In the genomic region with DNA sequence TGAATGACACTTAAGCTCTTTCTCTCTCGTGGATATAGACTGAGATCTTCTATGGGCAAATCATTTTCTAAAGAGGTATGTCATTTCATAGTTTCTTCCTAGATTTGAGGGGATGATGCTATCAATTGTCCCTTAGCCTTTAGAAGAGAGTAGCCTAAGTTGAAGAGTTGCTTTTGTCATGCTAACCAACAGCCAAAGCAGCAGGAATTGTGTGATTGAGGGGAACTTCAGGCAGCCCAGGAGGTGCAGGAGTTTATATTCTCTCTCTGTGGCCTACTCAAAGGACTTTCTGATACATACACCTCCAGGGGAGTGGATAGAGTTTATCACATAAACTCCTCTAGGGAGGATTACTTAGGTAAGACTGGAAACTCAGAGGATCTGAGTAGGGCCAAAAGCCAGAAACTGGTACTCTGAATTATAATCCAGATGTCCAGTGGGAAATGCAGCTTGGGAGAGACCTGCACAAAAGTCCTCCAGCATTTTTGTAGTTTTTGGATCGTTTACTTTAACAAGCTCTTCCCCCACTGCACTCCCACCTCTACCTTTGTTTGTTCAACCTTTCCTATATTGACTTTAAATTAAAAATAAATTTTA, we compare ENCODE assay signal across 15 cellular contexts.
"Had no signal": no experiment of that assay in that cellular context is flagged by ENCODE, and none has a peak within 500 bp of the region (broad histone marks: within the 10 kb centered on the region; RNA-seq: fewer than 3 reads in every experiment).

No MANE protein-coding gene starts in this region.

- H3K4me1 Mint-ChIP-seq: central memory CD8-positive, alpha-beta T cell; neural crest cell had no signal

- H3K4me3 ChIP-seq: body of pancreas, ovary, skin epidermis, tibial nerve had no signal

- H3K36me3 ChIP-seq: ovary, tibial nerve had no signal

- H3K9me3 Mint-ChIP-seq: activated T-cell treated with anti-CD3 and anti-CD28 coated beads, Interleukin-2, amount 50 U/mL, for 24 hours; central memory CD8-positive, alpha-beta T cell; dendritic cell treated with granulocyte-macrophage colony-stimulating factor and Interleukin-4, amounts not matched to agents 40 ng/mL and 50 ng/mL, for 4 days had no signal

- H3K4me3 Mint-ChIP-seq: activated T-cell treated with anti-CD3 and anti-CD28 coated beads, Interleukin-2, amount 50 U/mL, for 24 hours; central memory CD8-positive, alpha-beta T cell; dendritic cell treated with granulocyte-macrophage colony-stimulating factor and Interleukin-4, amounts not matched to agents 40 ng/mL and 50 ng/mL, for 4 days; neural crest cell had no signal

- H3K27ac ChIP-seq: body of pancreas, ovary, tibial nerve had no signal

- H3K4me1 ChIP-seq: body of pancreas, tibial nerve had no signal

- DNase-seq: activated CD4-positive, alpha-beta T cell treated with anti-CD3 and anti-CD28 coated beads, Interleukin-2, amount 50 U/mL, for 4 hours; activated effector memory CD4-positive, alpha-beta T cell treated with anti-CD3 and anti-CD28 coated beads, Interleukin-2, amount 50 U/mL, for 16 hours; activated T-cell treated with anti-CD3 and anti-CD28 coated beads, Interleukin-2, amount 50 U/mL, for 24 hours; amniotic stem cell; body of pancreas; erythroblast; islet precursor cell; ovary had no signal

- H3K27me3 Mint-ChIP-seq: activated T-cell treated with anti-CD3 and anti-CD28 coated beads, Interleukin-2, amount 50 U/mL, for 24 hours; central memory CD8-positive, alpha-beta T cell; dendritic cell treated with granulocyte-macrophage colony-stimulating factor and Interleukin-4, amounts not matched to agents 40 ng/mL and 50 ng/mL, for 4 days had no signal

- H3K36me3 Mint-ChIP-seq: activated naive CD4-positive, alpha-beta T cell treated with anti-CD3 and anti-CD28 coated beads, Interleukin-2, amount 50 U/mL, for 72 hours had no signal

- H3K9me3 ChIP-seq: body of pancreas, ovary, tibial nerve had no signal

- H3K27me3 ChIP-seq: body of pancreas, ovary, tibial nerve had no signal

- H3K27ac Mint-ChIP-seq: activated naive CD4-positive, alpha-beta T cell treated with anti-CD3 and anti-CD28 coated beads, Interleukin-2, amount 50 U/mL, for 72 hours; activated T-cell treated with anti-CD3 and anti-CD28 coated beads, Interleukin-2, amount 50 U/mL, for 24 hours; dendritic cell treated with granulocyte-macrophage colony-stimulating factor and Interleukin-4, amounts not matched to agents 40 ng/mL and 50 ng/mL, for 4 days had no signal

- ATAC-seq: activated CD4-positive, CD25-positive, alpha-beta regulatory T cell treated with anti-CD3 and anti-CD28 coated beads, Interleukin-2, amount 50 U/mL, for 24 hours; activated naive CD4-positive, alpha-beta T cell treated with anti-CD3 and anti-CD28 coated beads, Interleukin-2, amount 50 U/mL, for 72 hours had no signal
